Comparison of ENCODE assay signal across 9 cellular contexts in genomic region chr10:123132576-123133477, GRCh38. TPM values are rescaled to one million over a fixed set of nuclear protein-coding genes. Genes with fewer than 3 reads are reported as not detected.
A peak's percentile ranks its signal among the peaks of the same experiment; 100 is the strongest.
DNase-seq lines count a peak whose midpoint lies in the region; ATAC-seq and TF ChIP-seq lines count a peak whose summit lies in the region.
"Had no signal": no experiment of that assay in that cellular context is flagged by ENCODE, and none has a peak within 500 bp of the region (broad histone marks: within the 10 kb centered on the region; RNA-seq: fewer than 3 reads in every experiment).

No MANE protein-coding gene starts in this region.

- no peaks in the 10 kb centered on the region for H3K27me3 ChIP-seq in HAP-1 (ENCODE audit: low read depth)
- peaks cover 23% of the 10 kb centered on the region for H3K27me3 ChIP-seq in lung (ENCODE audit: control insufficient read depth, insufficient read depth)

- H3K4me1 ChIP-seq in HAP-1 (peaks cover 11% of the 10 kb centered on the region; the same call in 1 of the 2 replicates), lung (ENCODE audit: control insufficient read depth in 2 of 2, insufficient read depth in 2 of 2, low read length in 2 of 2) (peaks cover 2 to 33% of the 10 kb centered on the region in 2 donors)

- H3K9me3 ChIP-seq in HAP-1 (no peaks in the 10 kb centered on the region), lung (ENCODE audit: control insufficient read depth in 2 of 2, insufficient read depth in 1 of 2, low read length in 1 of 2) (peaks cover 0 to 7% of the 10 kb centered on the region in 2 donors)

- TF ChIP-seq CTCF in lung (IDR thresholded peaks at IDR 0.05; ENCODE audit: control extremely low read depth, extremely low read depth), result peak; percentile 81

- in situ Hi-C loops in HAP-1 (cut with MboI; ENCODE audit: low sequenced_read_pairs), result loop anchor here (5.0 to 10.0 kb wide), 2 partner anchors 88 to 419 kb away; no protein-coding TSS in a partner anchor

- peak; percentile 71 for DNase-seq in DMS114 treated with DMSO at 0.1 percent for 48 hours (lab: John Stamatoyannopoulos, UW; ENCODE audit: unreplicated experiment)
- peak; percentile 87 to 93 for DNase-seq in HAP-1 (ENCODE audit: low spot score in 2 of 2)
- peak; percentile 86 for DNase-seq in NCI-H460 (ENCODE audit: extremely low read depth, low read depth)
- peak; percentile 79 to 83 for DNase-seq in activated CD4-positive, alpha-beta T cell treated with anti-CD3 and anti-CD28 coated beads, Interleukin-2, amount 50 U/mL, for 24 hours (ENCODE audit: low read depth in 1 of 2, low spot score in 1 of 2)
- peak; percentile 92 for DNase-seq in ecto neural progenitor cell (ENCODE audit: low spot score)
- DNase-seq in lung (ENCODE audit: low spot score), result peak; percentile 87
- peak; percentile 74 to 86 (median 84) for DNase-seq in stimulated activated CD4-positive, alpha-beta T cell treated with anti-CD3 and anti-CD28 coated beads, TNF-alpha, amount 100 ng/mL, for 24 hours (ENCODE audit: low read depth in 3 of 3)

- no peak overlapping the region for H3K27ac ChIP-seq in lung (ENCODE audit: low read depth in 1 of 2, low read length in 1 of 2)

- H3K36me3 ChIP-seq in HAP-1 (replicated peaks) (peaks cover 7% of the 10 kb centered on the region), lung (ENCODE audit: control insufficient read depth in 2 of 2, insufficient read depth in 2 of 2, low read length in 2 of 2) (no peaks in the 10 kb centered on the region)

- H3K4me3 ChIP-seq in HAP-1 (peak overlapping the region; percentile 13), lung (no peak overlapping the region)

- 1 to 2% methylated on average over 48 of the region's 48 CpGs for WGBS in lung, 2 donors

- peak; percentile 85 for ATAC-seq in lung (ENCODE audit: insufficient read depth, low FRiP score)
- no peak for ATAC-seq in HG03108 (IDR thresholded peaks at IDR 0.05; ENCODE audit: unreplicated experiment)

RNA-seq across cellular contexts. Expression of gene HMX3, which starts 2.9 kb away (rescaled TPM):
- 3.9 and 5.3 TPM in 2 replicates for total RNA-seq in NCI-H460 (2014; rRNA removed; shearing (Covaris generic))
- polyA plus RNA-seq in NCI-H460 (2014; cell fraction: nucleus; rRNA removed), result 1.3 and 3.2 TPM in 2 replicates
- total RNA-seq in lung, result not detected
- polyA plus RNA-seq in lung, result not detected
- polyA plus RNA-seq: esophagus had no signal

RNA-seq across cellular contexts. Expression of gene HMX2, which starts 15.1 kb away (rescaled TPM):
- total RNA-seq in NCI-H460 (2014; rRNA removed; shearing (Covaris generic)), result 1.1 and 1.7 TPM in 2 replicates
- polyA plus RNA-seq in NCI-H460 (2014; cell fraction: nucleus; rRNA removed), result 0.78 and 1.6 TPM in 2 replicates
- total RNA-seq in lung, result not detected
- not detected for polyA plus RNA-seq in lung

RNA-seq across cellular contexts. Expression of gene BUB3, which starts 21.4 kb away (rescaled TPM):
- total RNA-seq in NCI-H460 (2014; rRNA removed; shearing (Covaris generic)), result 247 and 274 TPM in 2 replicates
- polyA plus RNA-seq in NCI-H460 (2014; cell fraction: nucleus; rRNA removed), result 407 and 514 TPM in 2 replicates
- total RNA-seq in lung, result 100 to 1,000 TPM in 1 of 2 donors, 10 to 100 TPM in 1; 56.6 to 114 TPM
- polyA plus RNA-seq in lung, result 10 to 100 TPM; 35.4 to 71.6 TPM
